ENCODE assay signal across 18 cellular contexts in the genomic region with DNA sequence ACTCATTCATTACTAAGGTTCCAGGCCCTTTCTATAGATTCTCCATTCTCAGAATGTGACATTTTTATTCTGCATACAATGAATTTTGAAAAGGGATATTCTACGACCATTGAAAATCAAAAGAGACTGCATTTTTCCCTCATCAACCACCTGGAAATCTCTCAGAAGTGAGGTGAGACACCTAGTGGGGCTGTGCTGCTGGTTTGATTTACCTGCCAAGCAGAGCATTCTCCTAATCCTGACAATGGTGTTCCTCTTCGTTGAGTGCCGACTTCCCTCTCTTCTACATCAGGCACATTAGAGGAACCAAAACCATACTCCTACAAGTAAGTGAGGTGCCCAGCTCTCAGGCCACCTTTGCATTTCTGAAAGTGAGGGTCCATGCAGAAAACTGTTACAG. TPM values are rescaled to one million over a fixed set of nuclear protein-coding genes. Genes with fewer than 3 reads are reported as not detected.
DNase-seq lines count a peak whose midpoint lies in the region; ATAC-seq and TF ChIP-seq lines count a peak whose summit lies in the region.
"Had no signal": no experiment of that assay in that cellular context is flagged by ENCODE, and none has a peak within 500 bp of the region (broad histone marks: within the 10 kb centered on the region; RNA-seq: fewer than 3 reads in every experiment).

No MANE protein-coding gene starts in this region.

- DNase-seq in Ammon's horn (ENCODE audit: low spot score) (peak; percentile 10), GM13977 (ENCODE audit: low spot score) (peak; percentile 4), mesenteric fat pad (ENCODE audit: low spot score) (peak; percentile 11), DMS 273 treated with DMSO at 0.1 percent for 48 hours (lab: John Stamatoyannopoulos, UW) (no peak), A673 (ENCODE audit: low spot score) (no peak)
- DNase-seq: C1 segment of cervical spinal cord, DMS79 treated with DMSO at 0.1 percent for 48 hours, GM23248, KG1, NCI-H1105 treated with DMSO at 0.1 percent for 48 hours, NCI-H1694 treated with DMSO at 0.1 percent for 48 hours, NCI-H226, NCI-H524 treated with DMSO at 0.1 percent for 48 hours had no signal

- no peak overlapping the region for H2AFZ ChIP-seq in OCI-LY3 (ENCODE audit: low read depth, low read length)
- H2AFZ ChIP-seq: GM23248 had no signal

- H3K36me3 ChIP-seq in OCI-LY3 (replicated peaks; ENCODE audit: low read depth, low read length) (peaks cover 42% of the 10 kb centered on the region), A673 (ENCODE audit: insufficient read depth, low read length, poor library complexity, severe bottlenecking) (peaks cover 19% of the 10 kb centered on the region)

- POLR2A ChIA-PET in A673 (lab: Charles Lee; ENCODE audit: low non-redundant PET): no interaction called here

- no peak overlapping the region for H3K9ac ChIP-seq in OCI-LY3 (ENCODE audit: low read length)
- H3K9ac ChIP-seq: GM23248 had no signal

- H3K9me3 ChIP-seq in OCI-LY3 (ENCODE audit: insufficient read depth, low read length) (no peaks in the 10 kb centered on the region), A673 (ENCODE audit: low read depth, low read length, poor library complexity, severe bottlenecking) (no peaks in the 10 kb centered on the region)
- H3K9me3 ChIP-seq: A549, Peyer's patch had no signal

- TF ChIP-seq CTCF in GM13977 (IDR thresholded peaks at IDR 0.05; ENCODE audit: extremely low read depth, insufficient read depth, missing control alignments): no peak
- TF ChIP-seq CTCF in OCI-LY3 (IDR thresholded peaks at IDR 0.05; ENCODE audit: low read depth, low read length): peak; percentile 15; the same call in 1 of the 2 replicates
- no peak for TF ChIP-seq CTCF in A673 (conservative IDR thresholded peaks at IDR 0.05; ENCODE audit: low read depth, low read length)

- in situ Hi-C loops in GM13977 (cut with MboI; ENCODE audit: low pct_unique_long_range_greater_than_20kb, low sequenced_read_pairs, unreplicated experiment): loop anchor here (10.0 kb wide), 1 partner anchor 47 kb away; no protein-coding TSS in a partner anchor

- H3K79me2 ChIP-seq in OCI-LY3 (ENCODE audit: low read length): no peaks in the 10 kb centered on the region

- H4K20me1 ChIP-seq in OCI-LY3 (ENCODE audit: insufficient read depth, low read length): no peaks in the 10 kb centered on the region

- intact Hi-C loops in A673 (cut with micrococcal nuclease; ENCODE audit: unreplicated experiment): no loop called here

- H3K4me1 ChIP-seq in OCI-LY3 (ENCODE audit: low read length) (no peaks in the 10 kb centered on the region), A673 (ENCODE audit: insufficient read depth, low read length, poor library complexity, severe bottlenecking) (peaks cover 5% of the 10 kb centered on the region)
- H3K4me1 ChIP-seq: A549 had no signal

- no TSS peak for BruUV-seq in A673 (replicated peaks; lab: Mats Ljungman, UMichigan)

- H3K27ac ChIP-seq in OCI-LY3 (ENCODE audit: low read length) (no peak overlapping the region), A673 (ENCODE audit: low read depth, low read length, poor library complexity, severe bottlenecking) (no peak overlapping the region)
- H3K27ac ChIP-seq: A549, GM23248, Peyer's patch had no signal

- CTCF ChIA-PET in A673 (lab: Charles Lee): no interaction called here

- no peaks in the 10 kb centered on the region for H3K27me3 ChIP-seq in OCI-LY3 (ENCODE audit: low read depth, low read length)
- H3K27me3 ChIP-seq in A673 (replicated peaks; ENCODE audit: insufficient read depth, low read depth, low read length, poor library complexity): no peaks in the 10 kb centered on the region
- H3K27me3 ChIP-seq: Peyer's patch had no signal

- ATAC-seq in GM18517 (IDR thresholded peaks at IDR 0.05; ENCODE audit: unreplicated experiment) (no peak), HG02981 (IDR thresholded peaks at IDR 0.05; ENCODE audit: unreplicated experiment) (no peak)
- ATAC-seq: A549 had no signal

- H3K4me3 ChIP-seq in OCI-LY3 (ENCODE audit: low read length) (no peak overlapping the region), A673 (ENCODE audit: low read depth, low read length, poor library complexity, severe bottlenecking) (no peak overlapping the region)
- H3K4me3 ChIP-seq: A549, GM23248, Peyer's patch had no signal

- H3K4me2 ChIP-seq in OCI-LY3 (ENCODE audit: low read length): no peak overlapping the region
- H3K4me2 ChIP-seq: A549 had no signal

RNA-seq across cellular contexts. Expression of gene CKB, which starts 14.9 kb away (rescaled TPM):
- total RNA-seq in mesenteric fat pad (90.1 TPM), A673 (2021) (118 and 183 TPM in 2 replicates)

RNA-seq across cellular contexts. Expression of gene TRMT61A, which starts 21.2 kb away (rescaled TPM):
- total RNA-seq in mesenteric fat pad (13.8 TPM), A673 (2021) (19.3 and 23.6 TPM in 2 replicates)

RNA-seq across cellular contexts. Expression of gene BAG5, which starts 54.7 kb away (rescaled TPM):
- total RNA-seq in mesenteric fat pad (55.1 TPM), A673 (2021) (35.4 and 39.8 TPM in 2 replicates)

RNA-seq across cellular contexts. Expression of gene COA8, which starts 55.0 kb away (rescaled TPM):
- total RNA-seq in mesenteric fat pad (45.8 TPM), A673 (2021) (48.6 and 51.0 TPM in 2 replicates)

Comparison
In these comparisons a context has a peak if more than half of its experiments do, and no peak if none do; other contexts are left out.
1. DNase-seq: peak in Ammon's horn (single experiment), GM13977 (single experiment) and mesenteric fat pad (single experiment); none in DMS 273 treated with DMSO at 0.1 percent for 48 hours (single experiment) and A673 (single experiment).